12 cellular contexts compared by ENCODE assay signal in the genomic region with DNA sequence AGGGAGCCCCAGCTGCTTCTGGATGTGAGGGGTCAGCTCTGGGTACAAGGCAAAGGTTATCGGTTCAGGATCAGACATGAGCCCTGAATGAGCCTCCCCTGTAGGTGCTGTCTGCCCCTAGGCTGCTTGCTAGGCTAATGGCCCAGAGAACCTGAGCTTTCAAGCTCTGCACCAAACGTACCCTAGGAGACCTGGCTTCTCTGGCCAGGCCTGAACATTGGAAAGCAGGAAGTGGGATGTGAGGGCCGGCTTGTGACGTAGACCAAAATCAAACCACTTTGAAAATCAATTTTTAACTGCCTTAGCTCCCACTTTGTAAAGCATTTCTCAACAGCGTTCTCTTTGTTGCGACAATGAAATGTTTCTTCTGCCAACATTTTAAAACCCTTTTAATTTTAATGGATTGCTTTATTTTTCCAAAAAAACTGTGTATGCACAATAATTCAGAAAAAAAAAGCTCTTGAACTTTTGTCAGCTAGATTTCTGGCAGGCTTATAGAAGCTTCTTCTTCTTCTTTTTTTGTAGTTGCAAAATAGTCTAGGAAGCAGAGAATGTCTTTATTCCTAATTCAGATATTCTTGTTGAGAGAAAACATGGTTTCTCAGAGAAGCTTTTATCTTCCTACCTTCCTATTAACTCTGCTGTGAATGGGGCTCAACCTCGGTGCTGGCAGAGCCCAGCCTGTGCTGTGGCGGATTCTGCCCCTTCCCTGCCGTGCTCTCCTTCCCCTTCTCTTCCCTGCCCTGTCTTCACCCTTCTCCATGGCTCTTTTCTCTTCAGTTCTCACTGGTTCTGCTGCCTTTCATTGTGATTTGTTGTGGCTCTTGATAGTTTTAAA.
DNase-seq lines count a peak whose midpoint lies in the region; ATAC-seq and TF ChIP-seq lines count a peak whose summit lies in the region.
"Had no signal": no experiment of that assay in that cellular context is flagged by ENCODE, and none has a peak within 500 bp of the region (broad histone marks: within the 10 kb centered on the region; RNA-seq: fewer than 3 reads in every experiment).

No MANE protein-coding gene starts in this region.

- no peaks in the 10 kb centered on the region for H3K36me3 Mint-ChIP-seq in glutamatergic neuron (ENCODE audit: unreplicated experiment)
- no peaks in the 10 kb centered on the region for H3K36me3 Mint-ChIP-seq in stimulated activated memory B cell treated with anti-CD40 and anti-IgM and Interleukin-4, amounts not matched to agents 10 μg/mL and 1 μg/mL and 100 μg/mL, for 72 hours

- H3K27me3 ChIP-seq in ACC112 (ENCODE audit: insufficient read depth, low read length) = no peaks in the 10 kb centered on the region
- H3K27me3 ChIP-seq in WERI-Rb-1 (ENCODE audit: insufficient read depth, low read depth, severe bottlenecking) = no peaks in the 10 kb centered on the region
- peaks cover 37% of the 10 kb centered on the region for H3K27me3 ChIP-seq in BE2C
- H3K27me3 ChIP-seq: MG63 had no signal

- no peaks in the 10 kb centered on the region for H3K9me3 Mint-ChIP-seq in glutamatergic neuron (ENCODE audit: unreplicated experiment)
- H3K9me3 Mint-ChIP-seq in stimulated activated memory B cell treated with anti-CD40 and anti-IgM and Interleukin-4, amounts not matched to agents 10 μg/mL and 1 μg/mL and 100 μg/mL, for 72 hours = peaks cover 3% of the 10 kb centered on the region
- H3K9me3 Mint-ChIP-seq: activated B cell treated with CpG ODN at 0.5 μM for 24 hours had no signal

- H3K4me3 ChIP-seq in ACC112 (ENCODE audit: low read depth, low read length) = peak overlapping the region; percentile 23
- no peak overlapping the region for H3K4me3 ChIP-seq in WERI-Rb-1 (ENCODE audit: low read depth, low read length)
- H3K4me3 ChIP-seq in BE2C (ENCODE audit: low read depth, low read length) = no peak overlapping the region
- H3K4me3 ChIP-seq: A549, MG63 had no signal

- peak; percentile 70 for ATAC-seq in sciatic nerve
- no peak for ATAC-seq in stimulated activated memory B cell treated with anti-CD40 and anti-IgM and Interleukin-4, amounts not matched to agents 10 μg/mL and 1 μg/mL and 100 μg/mL, for 72 hours
- ATAC-seq: A549 had no signal

- peaks cover 4% of the 10 kb centered on the region for H3K4me1 ChIP-seq in ACC112 (ENCODE audit: control insufficient read depth, insufficient read depth, low read length, unreplicated experiment)
- no peaks in the 10 kb centered on the region for H3K4me1 ChIP-seq in BE2C
- H3K4me1 ChIP-seq: A549 had no signal

- H2AFZ ChIP-seq in ACC112 (ENCODE audit: low read length, unreplicated experiment) = peak overlapping the region; percentile 78

- peaks cover 8% of the 10 kb centered on the region for H3K4me1 Mint-ChIP-seq in glutamatergic neuron (ENCODE audit: low read depth, unreplicated experiment)
- H3K4me1 Mint-ChIP-seq in stimulated activated memory B cell treated with anti-CD40 and anti-IgM and Interleukin-4, amounts not matched to agents 10 μg/mL and 1 μg/mL and 100 μg/mL, for 72 hours = no peaks in the 10 kb centered on the region
- H3K4me1 Mint-ChIP-seq: activated B cell treated with CpG ODN at 0.5 μM for 24 hours had no signal

- peaks cover 2% of the 10 kb centered on the region for H3K27me3 Mint-ChIP-seq in glutamatergic neuron (ENCODE audit: unreplicated experiment)
- peaks cover 16% of the 10 kb centered on the region for H3K27me3 Mint-ChIP-seq in stimulated activated memory B cell treated with anti-CD40 and anti-IgM and Interleukin-4, amounts not matched to agents 10 μg/mL and 1 μg/mL and 100 μg/mL, for 72 hours

- H3K9me3 ChIP-seq in WERI-Rb-1 (ENCODE audit: severe bottlenecking) = no peaks in the 10 kb centered on the region
- no peaks in the 10 kb centered on the region for H3K9me3 ChIP-seq in BE2C
- H3K9me3 ChIP-seq: A549, MG63 had no signal

- no peak for DNase-seq in WERI-Rb-1
- no peak for DNase-seq in glutamatergic neuron
- DNase-seq in sciatic nerve (ENCODE audit: low spot score) = no peak
- DNase-seq in OCI-M1 (lab: John Stamatoyannopoulos, UW) = no peak
- DNase-seq in BE2C = no peak
- DNase-seq in kidney glomerular epithelial cell (lab: John Stamatoyannopoulos, UW) = no peak
- DNase-seq: activated B cell treated with CpG ODN at 0.5 μM for 24 hours, Calu3, MG63 had no signal

- H3K27ac ChIP-seq in ACC112 (ENCODE audit: low read depth, low read length) (peak overlapping the region; percentile 10; the same call in 1 of the 2 replicates), WERI-Rb-1 (peak overlapping the region; percentile 35)
- H3K27ac ChIP-seq: A549 had no signal

- no peak overlapping the region for H3K4me3 Mint-ChIP-seq in glutamatergic neuron (ENCODE audit: unreplicated experiment)
- H3K4me3 Mint-ChIP-seq in stimulated activated memory B cell treated with anti-CD40 and anti-IgM and Interleukin-4, amounts not matched to agents 10 μg/mL and 1 μg/mL and 100 μg/mL, for 72 hours = no peak overlapping the region
- H3K4me3 Mint-ChIP-seq: activated B cell treated with CpG ODN at 0.5 μM for 24 hours had no signal

- no peak for TF ChIP-seq CTCF in WERI-Rb-1 (IDR thresholded peaks at IDR 0.05; ENCODE audit: low read depth, low read length)
- TF ChIP-seq CTCF in glutamatergic neuron (IDR thresholded peaks at IDR 0.05; ENCODE audit: partially characterized antibody, unreplicated experiment) = no peak
- no peak for TF ChIP-seq CTCF in BE2C (IDR thresholded peaks at IDR 0.05; ENCODE audit: low read depth, low read length)

- H3K36me3 ChIP-seq in ACC112 (ENCODE audit: insufficient read depth, low read length) (no peaks in the 10 kb centered on the region), WERI-Rb-1 (no peaks in the 10 kb centered on the region), BE2C (no peaks in the 10 kb centered on the region)
- H3K36me3 ChIP-seq: MG63 had no signal

- H3K27ac Mint-ChIP-seq in glutamatergic neuron (ENCODE audit: unreplicated experiment) = peak overlapping the region; percentile 34
- H3K27ac Mint-ChIP-seq in stimulated activated memory B cell treated with anti-CD40 and anti-IgM and Interleukin-4, amounts not matched to agents 10 μg/mL and 1 μg/mL and 100 μg/mL, for 72 hours = no peak overlapping the region
- H3K27ac Mint-ChIP-seq: activated B cell treated with CpG ODN at 0.5 μM for 24 hours had no signal

- no peaks in the 10 kb centered on the region for H3K79me2 ChIP-seq in ACC112 (ENCODE audit: control insufficient read depth, insufficient read depth, low read length, unreplicated experiment)

- intact Hi-C loops in sciatic nerve (cut with DNase I) = no loop called here
